Comparison of ENCODE assay signal across 25 cellular contexts in genomic region chr16:73483934-73484712, GRCh38.
DNase-seq lines count a peak whose midpoint lies in the region; ATAC-seq, FAIRE-seq and TF ChIP-seq lines count a peak whose summit lies in the region.
"Had no signal": no experiment of that assay in that cellular context is flagged by ENCODE, and none has a peak within 500 bp of the region (broad histone marks: within the 10 kb centered on the region; RNA-seq: fewer than 3 reads in every experiment).

No MANE protein-coding gene starts in this region.

- no peak for ATAC-seq in GM19351 (IDR thresholded peaks at IDR 0.05; ENCODE audit: unreplicated experiment)
- ATAC-seq: foreskin keratinocyte; Right ventricle myocardium inferior; stimulated activated memory B cell treated with anti-CD40 and anti-IgM and Interleukin-4, amounts not matched to agents 10 μg/mL and 1 μg/mL and 100 μg/mL, for 72 hours had no signal

- no peaks in the 10 kb centered on the region for H3K36me3 Mint-ChIP-seq in astrocyte (ENCODE audit: low read depth, unreplicated experiment)
- no peaks in the 10 kb centered on the region for H3K36me3 Mint-ChIP-seq in osteocyte (ENCODE audit: unreplicated experiment)
- H3K36me3 Mint-ChIP-seq: CD14-positive monocyte; stimulated activated memory B cell treated with anti-CD40 and anti-IgM and Interleukin-4, amounts not matched to agents 10 μg/mL and 1 μg/mL and 100 μg/mL, for 72 hours had no signal

- DNase-seq in ELF-1 (ENCODE audit: low read depth, low spot score) (peak; percentile 25), astrocyte (ENCODE audit: low read depth) (no peak), osteocyte (ENCODE audit: extremely low spot score, unreplicated experiment) (peak; percentile 32), breast epithelium (ENCODE audit: low spot score in 2 of 2) (no peak), sigmoid colon (no peak)
- DNase-seq: activated naive CD4-positive, alpha-beta T cell treated with anti-CD3 and anti-CD28 coated beads, Interleukin-2, amount 50 U/mL, for 16 hours; anterior cingulate cortex; erythroblast; foreskin keratinocyte; HFFc6; hippocampal formation; kidney; NCI-H1092 treated with DMSO at 0.1 percent for 48 hours; NCI-H2081 had no signal

- peak overlapping the region; percentile 79 for H3K4me2 ChIP-seq in astrocyte (ENCODE audit: low read length)

- H3K27ac ChIP-seq in HUES64 (ENCODE audit: low read depth, low read length) (no peak overlapping the region; the same call in 1 of the 2 replicates), astrocyte (ENCODE audit: low read depth, low read length) (no peak overlapping the region), breast epithelium (no peak overlapping the region), sigmoid colon (no peak overlapping the region)
- H3K27ac ChIP-seq: foreskin keratinocyte, prostate gland, skin epidermis, suprapubic skin had no signal

- TF ChIP-seq CTCF in astrocyte (IDR thresholded peaks at IDR 0.05; ENCODE audit: insufficient read depth, low read depth, low read length) (no peak), osteocyte (IDR thresholded peaks at IDR 0.05) (no peak), breast epithelium (IDR thresholded peaks at IDR 0.05) (no peak), sigmoid colon (IDR thresholded peaks at IDR 0.05) (no peak)

- TF ChIP-seq POLR2A in breast epithelium (IDR thresholded peaks at IDR 0.05): no peak
- TF ChIP-seq POLR2A in sigmoid colon (IDR thresholded peaks at IDR 0.05): no peak

- H2AFZ ChIP-seq in astrocyte (ENCODE audit: low read depth, low read length): no peak overlapping the region

- no peak for TF ChIP-seq EP300 in sigmoid colon (IDR thresholded peaks at IDR 0.05)

- H3K4me1 Mint-ChIP-seq in astrocyte (ENCODE audit: low read depth, unreplicated experiment): no peaks in the 10 kb centered on the region
- H3K4me1 Mint-ChIP-seq in osteocyte (ENCODE audit: unreplicated experiment): no peaks in the 10 kb centered on the region
- H3K4me1 Mint-ChIP-seq: stimulated activated memory B cell treated with anti-CD40 and anti-IgM and Interleukin-4, amounts not matched to agents 10 μg/mL and 1 μg/mL and 100 μg/mL, for 72 hours had no signal

- intact Hi-C loops in breast epithelium (cut with DNase I; ENCODE audit: low total_unique reads) (no loop called here), sigmoid colon (cut with DNase I) (no loop called here)

- no peak overlapping the region for H3K27ac Mint-ChIP-seq in astrocyte (ENCODE audit: unreplicated experiment)
- H3K27ac Mint-ChIP-seq in osteocyte (ENCODE audit: unreplicated experiment): no peak overlapping the region
- H3K27ac Mint-ChIP-seq: activated T-helper 1 cell treated with anti-CD3 and anti-CD28 coated beads, Interleukin-12 subunit alpha, Interleukin-12 subunit beta, Interleukin-2, Interleukin-4 antibody, amounts not matched to agents 30 ng/mL and 10 ng/mL and 1 ng/mL, durations not matched to agents 14 hours and 24 hours and 36 hours; CD14-positive monocyte; HFFc6; stimulated activated memory B cell treated with anti-CD40 and anti-IgM and Interleukin-4, amounts not matched to agents 10 μg/mL and 1 μg/mL and 100 μg/mL, for 72 hours had no signal

- 76% methylated on average over 17 of the region's 17 CpGs for WGBS in HUES64
- WGBS in sigmoid colon, 2 donors: 79 to 89% methylated on average over 17 of the region's 17 CpGs

- H3K9me3 Mint-ChIP-seq in astrocyte (ENCODE audit: unreplicated experiment) (peaks cover 2% of the 10 kb centered on the region), osteocyte (ENCODE audit: unreplicated experiment) (no peaks in the 10 kb centered on the region)
- H3K9me3 Mint-ChIP-seq: HFFc6 had no signal

- H3K4me3 ChIP-seq in HUES64 (ENCODE audit: low read length) (peak overlapping the region; percentile 31), astrocyte (ENCODE audit: insufficient read depth, low read depth, low read length) (no peak overlapping the region), breast epithelium (no peak overlapping the region), sigmoid colon (no peak overlapping the region)
- H3K4me3 ChIP-seq: lung, prostate gland, skin epidermis, suprapubic skin had no signal

- no peak for FAIRE-seq in astrocyte (lab: Jason Lieb, UNC)
- FAIRE-seq: kidney, urothelium cell line had no signal

- H3K9me3 ChIP-seq in HUES64 (ENCODE audit: insufficient read depth, low read depth, low read length): no peaks in the 10 kb centered on the region
- no peaks in the 10 kb centered on the region for H3K9me3 ChIP-seq in astrocyte (ENCODE audit: insufficient read depth, low read depth, low read length)
- no peaks in the 10 kb centered on the region for H3K9me3 ChIP-seq in breast epithelium
- H3K9me3 ChIP-seq in sigmoid colon: no peaks in the 10 kb centered on the region
- H3K9me3 ChIP-seq: prostate gland, suprapubic skin had no signal

- no peaks in the 10 kb centered on the region for H3K79me2 ChIP-seq in astrocyte (ENCODE audit: insufficient read depth, low read length)

- H3K4me1 ChIP-seq in HUES64 (ENCODE audit: insufficient read depth, low read length) (peaks cover 27% of the 10 kb centered on the region), astrocyte (ENCODE audit: insufficient read depth, low read length) (peaks cover 3% of the 10 kb centered on the region), breast epithelium (no peaks in the 10 kb centered on the region), sigmoid colon (no peaks in the 10 kb centered on the region)
- H3K4me1 ChIP-seq: foreskin keratinocyte, prostate gland, suprapubic skin had no signal

- H3K27me3 ChIP-seq in HUES64 (ENCODE audit: insufficient read depth, low read length) (peaks cover 15% of the 10 kb centered on the region), astrocyte (ENCODE audit: insufficient read depth, low read length) (no peaks in the 10 kb centered on the region), breast epithelium (peaks cover 0 to 3% of the 10 kb centered on the region in 2 donors), sigmoid colon (no peaks in the 10 kb centered on the region)
- H3K27me3 ChIP-seq: foreskin keratinocyte had no signal

- H3K4me3 Mint-ChIP-seq in astrocyte (ENCODE audit: unreplicated experiment) (no peak overlapping the region), osteocyte (ENCODE audit: unreplicated experiment) (no peak overlapping the region)
- H3K4me3 Mint-ChIP-seq: activated T-helper 1 cell treated with anti-CD3 and anti-CD28 coated beads, Interleukin-12 subunit alpha, Interleukin-12 subunit beta, Interleukin-2, Interleukin-4 antibody, amounts not matched to agents 30 ng/mL and 10 ng/mL and 1 ng/mL, durations not matched to agents 14 hours and 24 hours and 36 hours; HFFc6; stimulated activated memory B cell treated with anti-CD40 and anti-IgM and Interleukin-4, amounts not matched to agents 10 μg/mL and 1 μg/mL and 100 μg/mL, for 72 hours had no signal

- H3K27me3 Mint-ChIP-seq in astrocyte (ENCODE audit: low read depth, unreplicated experiment) (peaks cover 10% of the 10 kb centered on the region), osteocyte (ENCODE audit: unreplicated experiment) (peaks cover 4% of the 10 kb centered on the region)

- no peaks in the 10 kb centered on the region for H3K36me3 ChIP-seq in HUES64 (ENCODE audit: insufficient read depth, low read length)
- no peaks in the 10 kb centered on the region for H3K36me3 ChIP-seq in astrocyte (ENCODE audit: insufficient read depth, low read length)
- no peaks in the 10 kb centered on the region for H3K36me3 ChIP-seq in breast epithelium
- no peaks in the 10 kb centered on the region for H3K36me3 ChIP-seq in sigmoid colon
- H3K36me3 ChIP-seq: prostate gland, suprapubic skin had no signal

- H4K20me1 ChIP-seq in astrocyte (ENCODE audit: insufficient read depth, low read length): no peaks in the 10 kb centered on the region

- H3K9ac ChIP-seq in HUES64 (ENCODE audit: low read depth, low read length) (no peak overlapping the region), astrocyte (ENCODE audit: low read length) (no peak overlapping the region)

Comparison
In these comparisons a context has a peak if more than half of its experiments do, and no peak if none do; other contexts are left out.
1. DNase-seq: peak in ELF-1 (single experiment) and osteocyte (single experiment); none in astrocyte (single experiment), breast epithelium (0 of 2) and sigmoid colon (single experiment).